In genomic region chr20:23103284-23104018, GRCh38 we compare ENCODE assay signal across 14 cellular contexts. TPM values are rescaled to one million over a fixed set of nuclear protein-coding genes. Genes with fewer than 3 reads are reported as not detected.
DNase-seq lines count a peak whose midpoint lies in the region; ATAC-seq and TF ChIP-seq lines count a peak whose summit lies in the region.
"Had no signal": no experiment of that assay in that cellular context is flagged by ENCODE, and none has a peak within 500 bp of the region (broad histone marks: within the 10 kb centered on the region; RNA-seq: fewer than 3 reads in every experiment).

No MANE protein-coding gene starts in this region.

- peak overlapping the region; percentile 82 for H3K27ac Mint-ChIP-seq in dendritic cell treated with granulocyte-macrophage colony-stimulating factor and Interleukin-4, amounts not matched to agents 40 ng/mL and 50 ng/mL, for 4 days

- peak; percentile 84 to 93 for TF ChIP-seq EP300 in tibial nerve (IDR thresholded peaks at IDR 0.05)

- DNase-seq in SIG-M5 treated with dmso at 0.1 percent for 504 hours (lab: John Stamatoyannopoulos, UW; ENCODE audit: unreplicated experiment) = peak; percentile 50
- no peak for DNase-seq in SIG-M5 (lab: John Stamatoyannopoulos, UW)
- no peak for DNase-seq in lower lobe of right lung
- no peak for DNase-seq in tibial nerve (ENCODE audit: low spot score in 2 of 2)
- DNase-seq in NCI-H345 (lab: John Stamatoyannopoulos, UW) = no peak
- no peak for DNase-seq in colonic mucosa
- DNase-seq in GOT3 (lab: John Stamatoyannopoulos, UW) = no peak
- DNase-seq: activated CD4-positive, CD25-positive, alpha-beta regulatory T cell; foreskin melanocyte; NK-92 treated with Interleukin-12 subunit alpha and Interleukin-12 subunit beta, amount 100 ng/mL, for 24 hours; substantia nigra had no signal

- TF ChIP-seq CTCF in lower lobe of right lung (IDR thresholded peaks at IDR 0.05) = no peak
- TF ChIP-seq CTCF in tibial nerve (IDR thresholded peaks at IDR 0.05) = no peak
- TF ChIP-seq CTCF in colonic mucosa (IDR thresholded peaks at IDR 0.05) = no peak

- H3K36me3 Mint-ChIP-seq in dendritic cell treated with granulocyte-macrophage colony-stimulating factor and Interleukin-4, amounts not matched to agents 40 ng/mL and 50 ng/mL, for 4 days (ENCODE audit: low read depth) = no peaks in the 10 kb centered on the region

- H3K4me3 Mint-ChIP-seq in dendritic cell treated with granulocyte-macrophage colony-stimulating factor and Interleukin-4, amounts not matched to agents 40 ng/mL and 50 ng/mL, for 4 days = no peak overlapping the region

- TF ChIP-seq POLR2A in tibial nerve (IDR thresholded peaks at IDR 0.05) = no peak

- H3K4me3 ChIP-seq in lower lobe of right lung (no peak overlapping the region), tibial nerve (no peak overlapping the region), colonic mucosa (no peak overlapping the region)

- H3K27ac ChIP-seq in lower lobe of right lung (peak overlapping the region; percentile 44), tibial nerve (peak overlapping the region in 2 of 4 donors; percentile 62 to 72), colonic mucosa (no peak overlapping the region)
- H3K27ac ChIP-seq: 22Rv1 had no signal

- H3K27me3 ChIP-seq in lower lobe of right lung (ENCODE audit: low read depth) = no peaks in the 10 kb centered on the region
- no peaks in the 10 kb centered on the region for H3K27me3 ChIP-seq in tibial nerve
- H3K27me3 ChIP-seq in colonic mucosa = no peaks in the 10 kb centered on the region

- peaks cover 79% of the 10 kb centered on the region for H3K4me1 Mint-ChIP-seq in dendritic cell treated with granulocyte-macrophage colony-stimulating factor and Interleukin-4, amounts not matched to agents 40 ng/mL and 50 ng/mL, for 4 days (ENCODE audit: low read depth)

- H3K4me1 ChIP-seq in lower lobe of right lung (peaks cover 51% of the 10 kb centered on the region), tibial nerve (peaks cover 0 to 31% (median 3%) of the 10 kb centered on the region in 4 donors), colonic mucosa (no peaks in the 10 kb centered on the region)

- H3K9me3 ChIP-seq in lower lobe of right lung = no peaks in the 10 kb centered on the region
- H3K9me3 ChIP-seq in tibial nerve = no peaks in the 10 kb centered on the region
- H3K9me3 ChIP-seq in colonic mucosa = no peaks in the 10 kb centered on the region

- H3K9me3 Mint-ChIP-seq in dendritic cell treated with granulocyte-macrophage colony-stimulating factor and Interleukin-4, amounts not matched to agents 40 ng/mL and 50 ng/mL, for 4 days = no peaks in the 10 kb centered on the region

- no peak for ATAC-seq in lower lobe of right lung

- H3K27me3 Mint-ChIP-seq in dendritic cell treated with granulocyte-macrophage colony-stimulating factor and Interleukin-4, amounts not matched to agents 40 ng/mL and 50 ng/mL, for 4 days = no peaks in the 10 kb centered on the region

- H3K9ac ChIP-seq in colonic mucosa (ENCODE audit: low read depth in 2 of 2, low read length in 2 of 2) = no peak overlapping the region

- intact Hi-C loops in dendritic cell treated with granulocyte-macrophage colony-stimulating factor and Interleukin-4, amounts not matched to agents 40 ng/mL and 50 ng/mL, for 4 days (cut with micrococcal nuclease) = loop anchor here (2.0 kb wide), 1 partner anchor 17 kb away; the partner anchor contains the start of gene CD93
- intact Hi-C loops in lower lobe of right lung (cut with DNase I) (no loop called here), colonic mucosa (cut with DNase I) (no loop called here)

- 70 to 76% methylated on average over 11 of the region's 11 CpGs for WGBS in tibial nerve, 2 donors

- no peaks in the 10 kb centered on the region for H3K36me3 ChIP-seq in lower lobe of right lung
- no peaks in the 10 kb centered on the region for H3K36me3 ChIP-seq in tibial nerve
- H3K36me3 ChIP-seq in colonic mucosa = no peaks in the 10 kb centered on the region

RNA-seq across cellular contexts. Expression of gene CD93, which starts 17.3 kb away (rescaled TPM):
- 99.7 TPM for total RNA-seq in lower lobe of right lung
- total RNA-seq in tibial nerve = 10 to 100 TPM; 23.0 to 85.1 (median 65.7) TPM
- 10 to 100 TPM in 1 of 2 donors, 1 to 10 TPM in 1; 5.3 to 20.3 TPM for total RNA-seq in colonic mucosa
- total RNA-seq: G401 had no signal

RNA-seq across cellular contexts. Expression of gene THBD, which starts 54.0 kb away (rescaled TPM):
- 77.6 TPM for total RNA-seq in lower lobe of right lung
- 10 to 100 TPM; 48.1 to 60.3 (median 56.9) TPM for total RNA-seq in tibial nerve
- 1 to 10 TPM; 2.3 to 6.3 TPM for total RNA-seq in colonic mucosa
- total RNA-seq: G401 had no signal

Comparison
In these comparisons a context has a peak if more than half of its experiments do, and no peak if none do; other contexts are left out.
1. RNA of gene THBD, which starts 54.0 kb away (total RNA-seq): 77.6 TPM in lower lobe of right lung (single experiment) and 48.1 to 60.3 TPM in tibial nerve; 2.3 to 6.3 TPM in colonic mucosa; every median in the first group is over 4 times any median in the second.